Comparison of ENCODE assay signal across 9 cellular contexts in genomic region chr2:241859436-241860183, GRCh38. TPM values are rescaled to one million over a fixed set of nuclear protein-coding genes. Genes with fewer than 3 reads are reported as not detected.
DNase-seq lines count a peak whose midpoint lies in the region; ATAC-seq and TF ChIP-seq lines count a peak whose summit lies in the region.
"Had no signal": no experiment of that assay in that cellular context is flagged by ENCODE, and none has a peak within 500 bp of the region (broad histone marks: within the 10 kb centered on the region; RNA-seq: fewer than 3 reads in every experiment).

No MANE protein-coding gene starts in this region.

- H3K9me3 ChIP-seq in heart right ventricle, result no peaks in the 10 kb centered on the region
- H3K9me3 ChIP-seq in spleen, result no peaks in the 10 kb centered on the region

- no peak for TF ChIP-seq POLR2A in spleen (IDR thresholded peaks at IDR 0.05)

- DNase-seq in NCI-H526 (lab: John Stamatoyannopoulos, UW) (peak; percentile 41 to 69), NCI-H526 treated with DMSO at 0.1 percent for 48 hours (lab: John Stamatoyannopoulos, UW) (no peak), heart right ventricle (peak; percentile 67 to 73), spleen (peak; percentile 80), NCI-H69 (lab: John Stamatoyannopoulos, UW) (no peak), GOT3 (lab: John Stamatoyannopoulos, UW) (no peak)
- DNase-seq in activated T-cell treated with anti-CD3 and anti-CD28 coated beads, Interleukin-2, amount 50 U/mL, for 48 hours, result peak; percentile 81

- ATAC-seq in heart right ventricle, result peak; percentile 53 to 84 (median 71)

- peak overlapping the region; percentile 51 for H3K9ac ChIP-seq in KMS-11

- H3K27me3 ChIP-seq in KMS-11 (ENCODE audit: insufficient read depth, low read depth) (peaks cover 3% of the 10 kb centered on the region; the same call in 1 of the 2 replicates), heart right ventricle (peaks cover 0 to 28% (median 18%) of the 10 kb centered on the region in 7 donors), spleen (replicated peaks in 1 of 7) (peaks cover 0 to 76% (median 21%) of the 10 kb centered on the region in 7 donors)

- H3K36me3 ChIP-seq in KMS-11 (ENCODE audit: insufficient read depth), result no peaks in the 10 kb centered on the region
- no peaks in the 10 kb centered on the region for H3K36me3 ChIP-seq in heart right ventricle
- no peaks in the 10 kb centered on the region for H3K36me3 ChIP-seq in spleen

- no peak for TF ChIP-seq CTCF in KMS-11 (conservative IDR thresholded peaks at IDR 0.05; ENCODE audit: low read depth, low read length)
- TF ChIP-seq CTCF in heart right ventricle (IDR thresholded peaks at IDR 0.05), result peak in 2 of 9 donors; percentile 26 to 35
- peak in 2 of 11 experiments; percentile 4 to 14 for TF ChIP-seq CTCF in spleen (IDR thresholded peaks at IDR 0.05 in 8 of 11, conservative IDR thresholded peaks at IDR 0.05 in 3 of 11)

- H3K4me1 ChIP-seq in KMS-11 (ENCODE audit: low read depth, poor library complexity, severe bottlenecking), result peaks cover 22% of the 10 kb centered on the region
- H3K4me1 ChIP-seq in heart right ventricle, result peaks cover 22 to 41% (median 27%) of the 10 kb centered on the region in 9 donors
- H3K4me1 ChIP-seq in spleen, result peaks cover 7 to 58% (median 35%) of the 10 kb centered on the region in 6 donors

- WGBS in heart right ventricle, 2 donors, result 23 to 26% methylated on average over 30 of the region's 30 CpGs
- 29 to 52% (median 42%) methylated on average over 28 to 30 of the region's 30 CpGs for WGBS in spleen, 5 donors

- intact Hi-C loops in heart right ventricle (cut with DNase I), result loop anchor here in 3 of 10 donors (10.0 kb wide), 2 partner anchors 55 to 125 kb away; partner anchors contain the start of genes NEU4 (in 2 of the 3) and D2HGDH (in 1 of the 3)
- intact Hi-C loops in spleen (cut with DNase I; ENCODE audit: low total_unique reads), result no loop called here

- H3K4me3 ChIP-seq in KMS-11 (IDR thresholded peaks at IDR 0.05; ENCODE audit: insufficient read depth, low read depth, low read length) (peak overlapping the region; percentile 68), heart right ventricle (peak overlapping the region in 8 of 10 donors; percentile 27 to 47 (median 42)), spleen (peak overlapping the region in 4 of 8 donors; percentile 32 to 65 (median 37))

- peak overlapping the region; percentile 87 for H2AFZ ChIP-seq in KMS-11 (ENCODE audit: low read depth)

- no peaks in the 10 kb centered on the region for H3K79me2 ChIP-seq in KMS-11 (ENCODE audit: insufficient read depth, low read depth)

- H3K4me2 ChIP-seq in KMS-11, result peak overlapping the region; percentile 96

- peak overlapping the region; percentile 74 for H3K27ac ChIP-seq in KMS-11
- peak overlapping the region; percentile 80 to 98 (median 92) for H3K27ac ChIP-seq in heart right ventricle
- H3K27ac ChIP-seq in spleen, result peak overlapping the region; percentile 5 to 87 (median 72)

- no peaks in the 10 kb centered on the region for H4K20me1 ChIP-seq in KMS-11 (ENCODE audit: insufficient read depth)

RNA-seq across cellular contexts. Expression of gene PDCD1, which starts 0.9 kb away (rescaled TPM):
- total RNA-seq in heart right ventricle (10 to 100 TPM in 1 of 10 donors, 1 to 10 TPM in 9; 1.3 to 14.2 (median 2.8) TPM), spleen (1 to 10 TPM; 3.1 to 7.9 (median 5.4) TPM)
- polyA plus RNA-seq in heart right ventricle (1 to 10 TPM; 6.4 to 7.1 TPM), spleen (1 to 10 TPM; 2.7 to 7.3 (median 5.2) TPM)

RNA-seq across cellular contexts. Expression of gene RTP5, which starts 9.9 kb away (rescaled TPM):
- total RNA-seq in heart right ventricle (not detected), spleen (1 to 10 TPM in 4 of 7 donors, under 1 TPM in 3; 0.34 to 2.2 (median 1.0) TPM)
- polyA plus RNA-seq in heart right ventricle (under 1 TPM in 1 of 2 donors, not detected in 1; 0.15 TPM), spleen (under 1 TPM; 0.39 to 0.93 (median 0.49) TPM)
- total RNA-seq: epithelial cell of proximal tubule had no signal

RNA-seq across cellular contexts. Expression of gene NEU4, which starts 50.6 kb away (rescaled TPM):
- total RNA-seq in heart right ventricle (1 to 10 TPM in 1 of 10 donors, under 1 TPM in 7, not detected in 2; 0.07 to 1.2 (median 0.46) TPM), spleen (1 to 10 TPM in 2 of 7 donors, under 1 TPM in 2, not detected in 3; 0.32 to 1.9 (median 0.85) TPM)
- polyA plus RNA-seq in heart right ventricle (1 to 10 TPM in 1 of 2 donors, under 1 TPM in 1; 0.22 to 1.0 TPM), spleen (under 1 TPM; 0.04 to 0.22 (median 0.08) TPM)
- total RNA-seq: epithelial cell of proximal tubule had no signal

Comparison
In these comparisons a context has a peak if more than half of its experiments do, and no peak if none do; other contexts are left out.
1. DNase-seq: peak in NCI-H526 (2 of 2), activated T-cell treated with anti-CD3 and anti-CD28 coated beads, Interleukin-2, amount 50 U/mL, for 48 hours (2 of 2), heart right ventricle (2 of 2) and spleen (single experiment); none in NCI-H526 treated with DMSO at 0.1 percent for 48 hours (single experiment), NCI-H69 (single experiment) and GOT3 (single experiment).
2. Peak in every context shown above with its lines, with median percentiles within 50 percentile points of each other: H3K27ac ChIP-seq.